13 cellular contexts compared by ENCODE assay signal in the genomic region with DNA sequence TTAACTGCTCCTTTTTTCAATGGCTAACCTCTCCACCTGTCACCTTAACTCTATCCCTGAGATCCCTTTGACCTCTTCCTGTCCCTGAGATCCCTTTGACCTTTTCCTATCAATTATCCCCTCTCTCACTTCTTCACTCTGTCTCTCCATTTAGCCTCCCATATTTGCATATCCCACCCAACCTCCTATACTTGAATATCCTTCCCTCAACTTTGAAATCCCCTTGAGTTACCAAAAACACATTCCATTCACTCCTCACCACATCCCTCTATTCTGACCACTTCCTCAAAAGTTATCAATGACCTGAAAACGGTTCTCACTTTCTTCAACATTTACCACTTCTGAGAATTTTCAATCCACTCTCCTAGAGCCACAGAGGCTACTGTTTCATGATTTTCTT. TPM values are rescaled to one million over a fixed set of nuclear protein-coding genes. Genes with fewer than 3 reads are reported as not detected.
DNase-seq lines count a peak whose midpoint lies in the region; ATAC-seq and TF ChIP-seq lines count a peak whose summit lies in the region.
"Had no signal": no experiment of that assay in that cellular context is flagged by ENCODE, and none has a peak within 500 bp of the region (broad histone marks: within the 10 kb centered on the region; RNA-seq: fewer than 3 reads in every experiment).

No MANE protein-coding gene starts in this region.

- H3K36me3 ChIP-seq in CD4-positive, CD25-positive, alpha-beta regulatory T cell (ENCODE audit: control insufficient read depth, insufficient read depth, low read length) = no peaks in the 10 kb centered on the region
- no peaks in the 10 kb centered on the region for H3K36me3 ChIP-seq in uterus
- H3K36me3 ChIP-seq: neural progenitor cell, tibial artery had no signal

- TF ChIP-seq CTCF in HL-60 (IDR thresholded peaks at IDR 0.05; ENCODE audit: insufficient read depth, low read length) = no peak
- TF ChIP-seq CTCF in uterus (IDR thresholded peaks at IDR 0.05) = no peak
- TF ChIP-seq CTCF in foreskin keratinocyte (conservative IDR thresholded peaks at IDR 0.05) = no peak

- DNase-seq in CD4-positive, CD25-positive, alpha-beta regulatory T cell = peak in 1 of 3 donors; percentile 30
- DNase-seq in HL-60 (ENCODE audit: low read depth in 1 of 2, low spot score in 1 of 2) (peak in 1 of 2 experiments; percentile 55), T-helper 17 cell (no peak), immature natural killer cell (peak; percentile 17 to 24 (median 22)), uterus (no peak), foreskin keratinocyte (no peak)
- no peak for DNase-seq in activated CD4-positive, CD25-positive, alpha-beta regulatory T cell (lab: John Stamatoyannopoulos, UW)
- DNase-seq: COR-L47, cortex of kidney, NCI-H1694 treated with DMSO at 0.1 percent for 48 hours, tibial artery had no signal

- no peak for ATAC-seq in CD4-positive, CD25-positive, alpha-beta regulatory T cell (ENCODE audit: low read depth in 2 of 2)
- ATAC-seq in T-helper 17 cell (no peak), esophagus mucosa (no peak), foreskin keratinocyte (no peak)

- intact Hi-C loops in uterus (cut with DNase I; ENCODE audit: low total_unique reads) = no loop called here

- H3K4me1 Mint-ChIP-seq in CD4-positive, CD25-positive, alpha-beta regulatory T cell = peaks cover 57 to 84% (median 71%) of the 10 kb centered on the region in 4 donors
- H3K4me1 Mint-ChIP-seq in T-helper 17 cell (peaks cover 76% of the 10 kb centered on the region), immature natural killer cell (peaks cover 84 to 95% of the 10 kb centered on the region in 2 donors)

- H3K36me3 Mint-ChIP-seq in CD4-positive, CD25-positive, alpha-beta regulatory T cell = no peaks in the 10 kb centered on the region
- H3K36me3 Mint-ChIP-seq in T-helper 17 cell (ENCODE audit: low read depth) = peaks cover 6% of the 10 kb centered on the region
- H3K36me3 Mint-ChIP-seq in immature natural killer cell = no peaks in the 10 kb centered on the region
- H3K36me3 Mint-ChIP-seq: neural progenitor cell had no signal

- no peaks in the 10 kb centered on the region for H3K9me3 Mint-ChIP-seq in CD4-positive, CD25-positive, alpha-beta regulatory T cell
- no peaks in the 10 kb centered on the region for H3K9me3 Mint-ChIP-seq in immature natural killer cell
- H3K9me3 Mint-ChIP-seq: neural progenitor cell had no signal

- peak overlapping the region; percentile 94 to 99 (median 96) for H3K4me3 Mint-ChIP-seq in CD4-positive, CD25-positive, alpha-beta regulatory T cell
- H3K4me3 Mint-ChIP-seq in T-helper 17 cell (peak overlapping the region; percentile 97), immature natural killer cell (peak overlapping the region; percentile 7 to 98 (median 96))
- H3K4me3 Mint-ChIP-seq: neural progenitor cell had no signal

- H3K9me3 ChIP-seq in CD4-positive, CD25-positive, alpha-beta regulatory T cell (ENCODE audit: control insufficient read depth in 2 of 2, low read length in 2 of 2) = no peaks in the 10 kb centered on the region
- H3K9me3 ChIP-seq in T-helper 17 cell (ENCODE audit: control insufficient read depth, low read length, poor library complexity, severe bottlenecking) = no peaks in the 10 kb centered on the region
- no peaks in the 10 kb centered on the region for H3K9me3 ChIP-seq in uterus
- H3K9me3 ChIP-seq: tibial artery had no signal

- peak overlapping the region; percentile 65 to 94 (median 89) for H3K27ac Mint-ChIP-seq in CD4-positive, CD25-positive, alpha-beta regulatory T cell
- H3K27ac Mint-ChIP-seq in T-helper 17 cell = peak overlapping the region; percentile 2
- peak overlapping the region; percentile 22 to 96 (median 71) for H3K27ac Mint-ChIP-seq in immature natural killer cell
- H3K27ac Mint-ChIP-seq: neural progenitor cell had no signal

- peak overlapping the region; percentile 55 for H3K27ac ChIP-seq in CD4-positive, CD25-positive, alpha-beta regulatory T cell (ENCODE audit: insufficient read depth, low read length, poor library complexity, severe bottlenecking)
- peak overlapping the region; percentile 16; the same call in 1 of the 2 replicates for H3K27ac ChIP-seq in HL-60 (replicated peaks)
- no peak overlapping the region for H3K27ac ChIP-seq in uterus
- no peak overlapping the region for H3K27ac ChIP-seq in foreskin keratinocyte
- H3K27ac ChIP-seq: neural progenitor cell, tibial artery had no signal

- H3K4me1 ChIP-seq in CD4-positive, CD25-positive, alpha-beta regulatory T cell (ENCODE audit: control insufficient read depth, insufficient read depth, low read length, poor library complexity, severe bottlenecking) = peaks cover 81% of the 10 kb centered on the region
- H3K4me1 ChIP-seq in uterus = peaks cover 3 to 5% of the 10 kb centered on the region in 2 donors
- H3K4me1 ChIP-seq in foreskin keratinocyte = peaks cover 11% of the 10 kb centered on the region

- H3K27me3 Mint-ChIP-seq in CD4-positive, CD25-positive, alpha-beta regulatory T cell = peaks cover 4% of the 10 kb centered on the region
- H3K27me3 Mint-ChIP-seq in T-helper 17 cell = no peaks in the 10 kb centered on the region
- peaks cover 12 to 29% (median 16%) of the 10 kb centered on the region in 3 donors for H3K27me3 Mint-ChIP-seq in immature natural killer cell (ENCODE audit: low read depth in 3 of 3)

- TF ChIP-seq POLR2A in uterus (IDR thresholded peaks at IDR 0.05) = no peak

- H3K4me3 ChIP-seq in CD4-positive, CD25-positive, alpha-beta regulatory T cell (ENCODE audit: low read depth, low read length) = peak overlapping the region; percentile 99
- peak overlapping the region; percentile 88 for H3K4me3 ChIP-seq in HL-60 (replicated peaks; ENCODE audit: insufficient read depth, low read length)
- H3K4me3 ChIP-seq in uterus = no peak overlapping the region
- H3K4me3 ChIP-seq: neural progenitor cell had no signal

- H3K27me3 ChIP-seq in CD4-positive, CD25-positive, alpha-beta regulatory T cell (ENCODE audit: control insufficient read depth, insufficient read depth, low read length) = no peaks in the 10 kb centered on the region
- H3K27me3 ChIP-seq in HL-60 (ENCODE audit: insufficient read depth, poor library complexity, severe bottlenecking) (no peaks in the 10 kb centered on the region), uterus (no peaks in the 10 kb centered on the region), foreskin keratinocyte (no peaks in the 10 kb centered on the region)
- H3K27me3 ChIP-seq: tibial artery had no signal

RNA-seq across cellular contexts. Expression of a gene that starts 3.0 kb away (rescaled TPM):
- 189 TPM for total RNA-seq in CD4-positive, CD25-positive, alpha-beta regulatory T cell
- polyA plus RNA-seq in CD4-positive, CD25-positive, alpha-beta regulatory T cell = 10 to 100 TPM; 20.8 to 35.9 (median 26.4) TPM
- 100 to 1,000 TPM; 146 to 160 TPM for total RNA-seq in T-helper 17 cell
- 10 to 100 TPM in 2 of 3 donors, 1 to 10 TPM in 1; 7.6 to 44.0 (median 18.6) TPM for polyA plus RNA-seq in immature natural killer cell
- 76.2 TPM for total RNA-seq in esophagus mucosa
- total RNA-seq in uterus = 100 to 1,000 TPM in 3 of 4 donors, 10 to 100 TPM in 1; 69.7 to 133 (median 116) TPM
- 65.2 and 65.7 TPM in 2 replicates for total RNA-seq in foreskin keratinocyte
- 15.5 and 16.3 TPM in 2 replicates for polyA plus RNA-seq in foreskin keratinocyte

Comparison
In these comparisons a context has a peak if more than half of its experiments do, and no peak if none do; other contexts are left out.
1. DNase-seq: peak in immature natural killer cell (3 of 3); none in T-helper 17 cell (0 of 3), uterus (0 of 2), activated CD4-positive, CD25-positive, alpha-beta regulatory T cell (0 of 4) and foreskin keratinocyte (0 of 2).
2. H3K27ac ChIP-seq: peak in CD4-positive, CD25-positive, alpha-beta regulatory T cell (single experiment) and HL-60 (single experiment); none in uterus (0 of 2) and foreskin keratinocyte (single experiment).
3. H3K4me3 ChIP-seq: peak in CD4-positive, CD25-positive, alpha-beta regulatory T cell (single experiment) and HL-60 (single experiment); none in uterus (0 of 2).
4. H3K27ac Mint-ChIP-seq: peak in every context shown above with its lines; median percentile 89 in CD4-positive, CD25-positive, alpha-beta regulatory T cell; 71 in immature natural killer cell; 2 in T-helper 17 cell.
5. Peak in every context shown above with its lines, with median percentiles within 50 percentile points of each other: H3K4me3 Mint-ChIP-seq.